In the genomic region with DNA sequence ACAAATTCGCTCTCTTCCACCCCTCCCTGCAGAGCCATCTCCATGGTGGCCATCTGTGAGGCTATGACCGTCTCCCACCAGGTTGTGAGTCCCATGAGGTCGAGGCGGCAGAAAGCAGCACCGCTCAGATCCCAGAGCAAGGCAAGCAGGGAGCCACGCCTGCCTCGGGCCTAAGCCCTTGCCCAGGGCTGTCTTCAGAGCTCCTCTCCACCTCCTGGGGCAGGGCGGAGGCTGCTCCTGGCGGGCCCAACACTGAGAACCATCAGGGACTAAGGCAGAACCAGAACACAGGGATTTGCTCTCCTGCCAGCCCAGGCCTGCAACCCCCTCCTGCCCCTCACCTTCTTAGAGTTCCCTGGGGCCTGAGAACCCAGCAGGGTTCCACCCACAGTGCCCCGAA, we compare ENCODE assay signal across 16 cellular contexts.
"Had no signal": no experiment of that assay in that cellular context is flagged by ENCODE, and none has a peak within 500 bp of the region (broad histone marks: within the 10 kb centered on the region; RNA-seq: fewer than 3 reads in every experiment).

No MANE protein-coding gene starts in this region.

- H3K4me1 ChIP-seq: adrenal gland, esophagus squamous epithelium, parathyroid adenoma, suprapubic skin had no signal

- H3K9me3 ChIP-seq: adrenal gland, esophagus squamous epithelium, suprapubic skin had no signal

- H3K36me3 ChIP-seq: adrenal gland, cardiac muscle cell, esophagus squamous epithelium, suprapubic skin had no signal

- H3K27ac Mint-ChIP-seq: activated CD4-positive, alpha-beta memory T cell treated with anti-CD3 and anti-CD28 coated beads, Interleukin-2, amount 10 ng/mL, durations not matched to agents 7 days and 5 days had no signal

- H2AFZ ChIP-seq: hepatocyte, parathyroid adenoma had no signal

- H3K27ac ChIP-seq: adrenal gland, cardiac muscle cell, esophagus squamous epithelium, hepatocyte, parathyroid adenoma, suprapubic skin had no signal

- ATAC-seq: left lobe of liver had no signal

- H3K27me3 ChIP-seq: adrenal gland, cardiac muscle cell, hepatocyte had no signal

- H3K4me2 ChIP-seq: hepatocyte had no signal

- H3K4me3 Mint-ChIP-seq: activated CD4-positive, alpha-beta memory T cell treated with anti-CD3 and anti-CD28 coated beads, Interleukin-2, amount 10 ng/mL, durations not matched to agents 7 days and 5 days had no signal

- H3K4me3 ChIP-seq: adrenal gland, cardiac muscle cell, esophagus squamous epithelium, hepatocyte, suprapubic skin had no signal

- H3K9ac ChIP-seq: parathyroid adenoma had no signal

- DNase-seq: activated CD4-positive, alpha-beta memory T cell treated with anti-CD3 and anti-CD28 coated beads, Interleukin-2, amount 10 ng/mL, durations not matched to agents 7 days and 5 days; activated CD4-positive, CD25-positive, alpha-beta regulatory T cell treated with anti-CD3 and anti-CD28 coated beads, Interleukin-2, amount 50 U/mL, for 72 hours; activated CD8-positive, alpha-beta memory T cell treated with anti-CD3 and anti-CD28 coated beads, Interleukin-2, amount 50 U/mL, for 4 hours; adrenal gland; esophagus squamous epithelium; midbrain; stimulated activated CD4-positive, alpha-beta T cell treated with anti-CD3 and anti-CD28 coated beads, Interleukin-12 subunit alpha, Interleukin-12 subunit beta, amount 100 ng/mL, for 4 hours; stimulated activated CD4-positive, alpha-beta T cell treated with anti-CD3 and anti-CD28 coated beads, Interleukin-2, amount 100 ng/mL, for 48 hours; stimulated activated naive CD4-positive, alpha-beta T cell treated with Interleukin-2 at 50 U/mL for 16 hours; T-helper 9 cell; trophoblast cell had no signal

- H3K9me3 Mint-ChIP-seq: activated CD4-positive, alpha-beta memory T cell treated with anti-CD3 and anti-CD28 coated beads, Interleukin-2, amount 10 ng/mL, durations not matched to agents 7 days and 5 days had no signal
